1 cellular context compared by ENCODE assay signal in genomic region chr6:20208687-20209378, GRCh38.
TF ChIP-seq lines count a peak whose summit lies in the region.

No MANE protein-coding gene starts in this region.

TF ChIP-seq in HepG2, 621 proteins besides CTCF, POLR2A, EP300 and RAD21:
- TF ChIP-seq MTF1 (CRISPR knock-in tag; IDR thresholded peaks at IDR 0.05) (no peak), ATF7 (IDR thresholded peaks at IDR 0.05) (peak; percentile 80), ATF7 (CRISPR knock-in tag; IDR thresholded peaks at IDR 0.05) (no peak)
